Comparison of ENCODE assay signal across 19 cellular contexts in the genomic region with DNA sequence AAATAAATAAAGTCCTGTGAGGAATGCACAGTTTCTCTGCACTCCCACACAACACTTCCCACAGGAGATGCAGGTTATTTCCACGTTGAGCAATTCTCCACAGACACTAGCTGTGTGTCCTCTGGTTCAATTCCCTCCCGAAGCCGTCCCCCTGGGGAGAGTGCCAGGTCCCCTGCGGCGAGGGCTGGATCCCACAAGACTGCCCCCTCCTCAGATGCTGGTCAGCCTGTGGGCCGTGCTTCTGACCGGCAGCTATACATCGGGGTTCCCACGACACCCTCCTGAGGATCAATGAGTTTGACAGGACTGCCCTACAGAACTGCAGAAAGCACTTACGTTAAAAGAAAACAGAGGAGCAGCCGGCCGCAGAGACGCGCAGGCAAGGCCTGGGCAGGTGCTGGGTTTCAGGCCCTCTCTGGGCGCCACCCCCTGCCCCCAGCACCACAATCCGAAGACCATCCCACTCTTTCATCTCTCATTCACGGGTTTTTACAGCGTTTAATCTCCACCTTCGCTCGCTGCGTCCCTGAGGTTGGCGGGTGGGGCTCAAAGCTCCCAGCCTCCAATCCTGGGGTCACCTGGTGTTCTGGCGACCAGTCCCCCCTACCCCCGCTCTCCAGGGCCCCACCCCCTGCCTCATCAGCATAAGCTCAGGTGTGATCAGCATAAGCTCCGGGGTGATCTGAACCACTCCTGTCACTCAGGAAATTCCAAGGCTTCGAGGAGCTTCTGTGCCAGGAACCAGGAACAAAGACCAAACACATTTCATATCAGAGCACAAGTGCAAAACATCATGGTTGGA. TPM values are rescaled to one million over a fixed set of nuclear protein-coding genes. Genes with fewer than 3 reads are reported as not detected.
A peak's percentile ranks its signal among the peaks of the same experiment; 100 is the strongest.
DNase-seq lines count a peak whose midpoint lies in the region; ATAC-seq and TF ChIP-seq lines count a peak whose summit lies in the region.
"Had no signal": no experiment of that assay in that cellular context is flagged by ENCODE, and none has a peak within 500 bp of the region (broad histone marks: within the 10 kb centered on the region; RNA-seq: fewer than 3 reads in every experiment).

No MANE protein-coding gene starts in this region.

- H3K4me1 Mint-ChIP-seq in activated CD8-positive, alpha-beta T cell treated with anti-CD3 and anti-CD28 coated beads for 36 hours (ENCODE audit: low read depth) = peaks cover 24% of the 10 kb centered on the region
- H3K4me1 Mint-ChIP-seq in immature natural killer cell = peaks cover 26 to 34% of the 10 kb centered on the region in 2 donors

- no peak overlapping the region for H3K4me3 ChIP-seq in breast epithelium
- H3K4me3 ChIP-seq in mammary epithelial cell (replicated peaks in 1 of 3; ENCODE audit: insufficient read depth in 1 of 3, low read depth in 2 of 3, low read length in 3 of 3) = no peak overlapping the region
- no peak overlapping the region for H3K4me3 ChIP-seq in spleen
- H3K4me3 ChIP-seq: dorsolateral prefrontal cortex, heart left ventricle, mucosa of descending colon had no signal

- H3K27me3 Mint-ChIP-seq in activated CD8-positive, alpha-beta T cell treated with anti-CD3 and anti-CD28 coated beads for 36 hours = no peaks in the 10 kb centered on the region
- H3K27me3 Mint-ChIP-seq in immature natural killer cell (ENCODE audit: low read depth in 3 of 3) = peaks cover 0 to 6% (median 5%) of the 10 kb centered on the region in 3 donors

- no peaks in the 10 kb centered on the region for H3K9me3 Mint-ChIP-seq in activated CD8-positive, alpha-beta T cell treated with anti-CD3 and anti-CD28 coated beads for 36 hours
- no peaks in the 10 kb centered on the region for H3K9me3 Mint-ChIP-seq in immature natural killer cell
- H3K9me3 Mint-ChIP-seq: T-helper 1 cell treated with Interleukin-12 subunit alpha and Interleukin-12 subunit beta and Interleukin-4 antibody, amounts not matched to agents 30 μg/mL and 1 μg/mL, for 36 hours had no signal

- no peak overlapping the region for H3K9ac ChIP-seq in mammary epithelial cell (ENCODE audit: insufficient read depth, low read length)

- H3K36me3 ChIP-seq in breast epithelium (no peaks in the 10 kb centered on the region), mammary epithelial cell (ENCODE audit: insufficient read depth, low read length) (no peaks in the 10 kb centered on the region), spleen (peaks cover 0 to 48% (median 2%) of the 10 kb centered on the region in 6 donors)

- H4K20me1 ChIP-seq in mammary epithelial cell (ENCODE audit: insufficient read depth, low read length) = no peaks in the 10 kb centered on the region

- intact Hi-C loops in breast epithelium (cut with DNase I; ENCODE audit: low total_unique reads) = no loop called here
- intact Hi-C loops in mammary epithelial cell (cut with micrococcal nuclease) = no loop called here
- intact Hi-C loops in activated CD8-positive, alpha-beta T cell treated with anti-CD3 and anti-CD28 coated beads for 36 hours (cut with micrococcal nuclease) = no loop called here
- intact Hi-C loops in spleen (cut with DNase I; ENCODE audit: low total_unique reads) = no loop called here

- H3K9me3 ChIP-seq in breast epithelium (no peaks in the 10 kb centered on the region), mammary epithelial cell (replicated peaks; ENCODE audit: insufficient read depth, low read length) (no peaks in the 10 kb centered on the region), spleen (no peaks in the 10 kb centered on the region)
- H3K9me3 ChIP-seq: heart left ventricle, mucosa of descending colon had no signal

- TF ChIP-seq CTCF in breast epithelium (IDR thresholded peaks at IDR 0.05) (no peak), mammary epithelial cell (conservative IDR thresholded peaks at IDR 0.05 in 1 of 2, IDR thresholded peaks at IDR 0.05 in 1 of 2; ENCODE audit: extremely low read depth in 1 of 2, insufficient read depth in 1 of 2, low read depth in 1 of 2, low read length in 2 of 2) (no peak), spleen (IDR thresholded peaks at IDR 0.05 in 8 of 11, conservative IDR thresholded peaks at IDR 0.05 in 3 of 11) (no peak)
- no peak for TF ChIP-seq CTCF in activated CD8-positive, alpha-beta T cell treated with anti-CD3 and anti-CD28 coated beads for 36 hours (IDR thresholded peaks at IDR 0.05)

- peaks cover 53% of the 10 kb centered on the region for H3K79me2 ChIP-seq in mammary epithelial cell (ENCODE audit: insufficient read depth, low read length)

- no peak overlapping the region for H3K4me2 ChIP-seq in mammary epithelial cell (ENCODE audit: insufficient read depth, low read depth, low read length)

- TF ChIP-seq POLR2A in breast epithelium (IDR thresholded peaks at IDR 0.05) = no peak
- no peak for TF ChIP-seq POLR2A in spleen (IDR thresholded peaks at IDR 0.05)

- H3K4me1 ChIP-seq in breast epithelium (peaks cover 3 to 10% of the 10 kb centered on the region in 2 donors), mammary epithelial cell (ENCODE audit: insufficient read depth, low read length) (peaks cover 16% of the 10 kb centered on the region), spleen (peaks cover 5 to 83% (median 44%) of the 10 kb centered on the region in 6 donors)

- BruUV-seq in mammary epithelial cell (replicated peaks; lab: Mats Ljungman, UMichigan) = no TSS peak

- ATAC-seq in activated CD8-positive, alpha-beta T cell treated with anti-CD3 and anti-CD28 coated beads for 36 hours = no peak
- ATAC-seq in HG03159 (IDR thresholded peaks at IDR 0.05; ENCODE audit: unreplicated experiment) = no peak
- ATAC-seq: heart left ventricle, mucosa of descending colon, Right ventricle myocardium inferior had no signal

- dilution Hi-C loops in mammary epithelial cell (cut with HindIII; ENCODE audit: low sequenced_read_pairs) = no loop called here

- H3K27me3 ChIP-seq in breast epithelium (no peaks in the 10 kb centered on the region), mammary epithelial cell (ENCODE audit: insufficient read depth, low read length) (no peaks in the 10 kb centered on the region), spleen (replicated peaks in 1 of 7) (no peaks in the 10 kb centered on the region)
- H3K27me3 ChIP-seq: dorsolateral prefrontal cortex, heart left ventricle had no signal

- no peak overlapping the region for H2AFZ ChIP-seq in mammary epithelial cell (ENCODE audit: low read depth, low read length)

- in situ Hi-C loops in mammary epithelial cell (cut with MboI; ENCODE audit: low sequenced_read_pairs in 2 of 2) = no loop called here

- peak overlapping the region; percentile 64 for H3K27ac Mint-ChIP-seq in activated CD8-positive, alpha-beta T cell treated with anti-CD3 and anti-CD28 coated beads for 36 hours
- peak overlapping the region in 5 of 6 donors; percentile 24 to 70 (median 61) for H3K27ac Mint-ChIP-seq in immature natural killer cell
- H3K27ac Mint-ChIP-seq: T-helper 1 cell treated with Interleukin-12 subunit alpha and Interleukin-12 subunit beta and Interleukin-4 antibody, amounts not matched to agents 30 μg/mL and 1 μg/mL, for 36 hours had no signal

- POLR2A ChIA-PET in activated CD8-positive, alpha-beta T cell treated with anti-CD3 and anti-CD28 coated beads for 36 hours (lab: Charles Lee) = no interaction called here

- DNase-seq in breast epithelium (ENCODE audit: low spot score in 2 of 2) (no peak), mammary epithelial cell (no peak), immature natural killer cell (no peak), spleen (peak; percentile 53), NCI-H2029 treated with DMSO at 0.1 percent for 48 hours (lab: John Stamatoyannopoulos, UW) (no peak), HPDE6-E6E7 (ENCODE audit: extremely low spot score) (no peak)
- no peak for DNase-seq in activated CD8-positive, alpha-beta T cell treated with anti-CD3 and anti-CD28 coated beads for 36 hours
- DNase-seq: activated gamma-delta T cell treated with Interleukin-2 at 50 U/mL for 16 hours, COR-L47, kidney glomerular epithelial cell, NCI-H1436 treated with DMSO at 0.1 percent for 48 hours, NCI-H446 had no signal

- peak overlapping the region; percentile 15 to 17 for H3K27ac ChIP-seq in breast epithelium
- no peak overlapping the region for H3K27ac ChIP-seq in mammary epithelial cell (ENCODE audit: insufficient read depth, low read depth, low read length)
- H3K27ac ChIP-seq in spleen = peak overlapping the region in 1 of 8 donors; percentile 36
- H3K27ac ChIP-seq: heart left ventricle had no signal

- H3K36me3 Mint-ChIP-seq in activated CD8-positive, alpha-beta T cell treated with anti-CD3 and anti-CD28 coated beads for 36 hours (ENCODE audit: low read depth) = peaks cover 7% of the 10 kb centered on the region
- peaks cover 0 to 4% (median 0%) of the 10 kb centered on the region in 3 donors for H3K36me3 Mint-ChIP-seq in immature natural killer cell

- no peak overlapping the region for H3K4me3 Mint-ChIP-seq in activated CD8-positive, alpha-beta T cell treated with anti-CD3 and anti-CD28 coated beads for 36 hours
- H3K4me3 Mint-ChIP-seq in immature natural killer cell = no peak overlapping the region
- H3K4me3 Mint-ChIP-seq: T-helper 1 cell treated with Interleukin-12 subunit alpha and Interleukin-12 subunit beta and Interleukin-4 antibody, amounts not matched to agents 30 μg/mL and 1 μg/mL, for 36 hours had no signal

- 74% methylated on average over 15 of the region's 26 CpGs for WGBS in mammary epithelial cell (ENCODE audit: low coverage, missing lambda C conversion rate)
- 82 to 92% (median 89%) methylated on average over 26 of the region's 26 CpGs for WGBS in spleen, 5 donors

- CTCF ChIA-PET in mammary epithelial cell (lab: Charles Lee; ENCODE audit: low non-redundant PET) = no interaction called here
- CTCF ChIA-PET in activated CD8-positive, alpha-beta T cell treated with anti-CD3 and anti-CD28 coated beads for 36 hours (lab: Charles Lee) = no interaction called here

RNA-seq across cellular contexts. Expression of a gene that starts 9.3 kb away (rescaled TPM):
- total RNA-seq in breast epithelium (10 to 100 TPM; 37.3 to 96.4 (median 45.6) TPM), mammary epithelial cell (10 to 100 TPM; 21.0 to 32.6 TPM), spleen (100 to 1,000 TPM in 1 of 7 donors, 10 to 100 TPM in 6; 48.3 to 105 (median 63.1) TPM)
- polyA plus RNA-seq in mammary epithelial cell (8.5 TPM), immature natural killer cell (10 to 100 TPM; 14.4 to 37.7 (median 18.1) TPM), spleen (10 to 100 TPM; 18.3 to 26.7 (median 21.9) TPM)
- 20.2 TPM for polyA minus RNA-seq in mammary epithelial cell
- 10 to 100 TPM; 21.9 to 23.8 TPM for total RNA-seq in activated CD8-positive, alpha-beta T cell treated with anti-CD3 and anti-CD28 coated beads for 36 hours

RNA-seq across cellular contexts. Expression of a gene that starts 24.5 kb away (rescaled TPM):
- total RNA-seq in breast epithelium (10 to 100 TPM; 17.4 to 30.3 (median 26.2) TPM), mammary epithelial cell (10 to 100 TPM in 1 of 2 donors, 1 to 10 TPM in 1; 5.8 to 28.1 TPM), spleen (10 to 100 TPM; 19.4 to 34.1 (median 27.9) TPM)
- polyA plus RNA-seq in mammary epithelial cell (3.5 TPM), immature natural killer cell (10 to 100 TPM in 1 of 3 donors, 1 to 10 TPM in 2; 4.8 to 25.0 (median 8.1) TPM), spleen (10 to 100 TPM; 20.0 to 38.2 (median 31.2) TPM)
- 13.5 TPM for polyA minus RNA-seq in mammary epithelial cell
- 10 to 100 TPM; 29.4 to 32.0 TPM for total RNA-seq in activated CD8-positive, alpha-beta T cell treated with anti-CD3 and anti-CD28 coated beads for 36 hours

RNA-seq across cellular contexts. Expression of a gene that starts 40.9 kb away (rescaled TPM):
- total RNA-seq in breast epithelium (10 to 100 TPM; 27.8 to 51.8 (median 41.6) TPM), mammary epithelial cell (10 to 100 TPM in 1 of 2 donors, 1 to 10 TPM in 1; 9.8 to 48.0 TPM), spleen (100 to 1,000 TPM in 1 of 7 donors, 10 to 100 TPM in 6; 54.2 to 101 (median 77.1) TPM)
- polyA plus RNA-seq in mammary epithelial cell (4.3 TPM), immature natural killer cell (10 to 100 TPM in 2 of 3 donors, 1 to 10 TPM in 1; 1.6 to 32.6 (median 14.9) TPM), spleen (100 to 1,000 TPM in 1 of 3 donors, 10 to 100 TPM in 2; 29.3 to 123 (median 70.1) TPM)
- polyA minus RNA-seq in mammary epithelial cell = 1.8 TPM
- total RNA-seq in activated CD8-positive, alpha-beta T cell treated with anti-CD3 and anti-CD28 coated beads for 36 hours = 10 to 100 TPM; 64.8 to 70.6 TPM

RNA-seq across cellular contexts. Expression of a gene that starts 51.3 kb away (rescaled TPM):
- total RNA-seq in breast epithelium = 10 to 100 TPM in 1 of 3 donors, 1 to 10 TPM in 2; 2.7 to 15.5 (median 7.5) TPM
- 1 to 10 TPM; 1.0 to 2.3 TPM for total RNA-seq in mammary epithelial cell
- polyA plus RNA-seq in mammary epithelial cell = not detected
- not detected for polyA minus RNA-seq in mammary epithelial cell
- total RNA-seq in activated CD8-positive, alpha-beta T cell treated with anti-CD3 and anti-CD28 coated beads for 36 hours = 1 to 10 TPM; 3.3 to 4.0 TPM
- 10 to 100 TPM; 10.4 to 22.3 (median 12.6) TPM for polyA plus RNA-seq in immature natural killer cell
- total RNA-seq in spleen = 1 to 10 TPM; 1.4 to 7.3 (median 5.8) TPM
- 1 to 10 TPM; 4.2 to 9.3 (median 6.3) TPM for polyA plus RNA-seq in spleen
- total RNA-seq: H4 had no signal
